Comparison of ENCODE assay signal across 1 cellular context in the genomic region with DNA sequence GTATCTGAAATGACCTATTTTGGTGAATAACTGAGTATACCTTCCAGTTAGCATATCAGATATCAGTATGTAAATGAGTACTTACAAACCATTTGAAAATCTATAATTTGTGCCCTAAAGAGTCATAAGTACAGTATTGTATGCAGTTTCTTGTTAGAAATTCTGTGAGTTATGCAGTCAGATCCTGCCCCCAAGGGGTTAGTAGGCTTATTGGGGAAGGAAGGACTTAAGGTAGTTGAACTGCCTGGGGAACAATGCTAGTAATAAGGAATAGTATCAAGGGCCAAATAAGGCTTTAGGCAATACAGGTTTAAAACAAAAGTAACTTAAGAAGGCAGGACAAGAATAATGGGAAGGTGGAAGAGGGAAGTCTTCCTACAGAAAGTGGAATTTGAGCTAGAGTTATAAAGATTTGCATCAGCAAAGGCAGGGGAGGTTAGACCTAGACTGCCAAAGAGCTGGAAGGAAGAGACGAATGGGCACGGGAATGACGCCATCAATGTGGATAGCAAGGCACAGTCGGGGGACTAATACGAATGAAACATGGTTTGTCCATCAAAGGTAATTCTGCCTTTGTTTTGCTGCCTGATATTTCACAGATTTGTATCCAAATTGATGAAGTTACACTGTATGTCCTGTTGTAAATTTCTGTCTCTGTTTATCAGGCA.
TF ChIP-seq lines count a peak whose summit lies in the region.

No MANE protein-coding gene starts in this region.

TF ChIP-seq in WTC11, 78 proteins besides CTCF, POLR2A, EP300 and RAD21 (continued from another document):
- TF ChIP-seq, protein P1, sequence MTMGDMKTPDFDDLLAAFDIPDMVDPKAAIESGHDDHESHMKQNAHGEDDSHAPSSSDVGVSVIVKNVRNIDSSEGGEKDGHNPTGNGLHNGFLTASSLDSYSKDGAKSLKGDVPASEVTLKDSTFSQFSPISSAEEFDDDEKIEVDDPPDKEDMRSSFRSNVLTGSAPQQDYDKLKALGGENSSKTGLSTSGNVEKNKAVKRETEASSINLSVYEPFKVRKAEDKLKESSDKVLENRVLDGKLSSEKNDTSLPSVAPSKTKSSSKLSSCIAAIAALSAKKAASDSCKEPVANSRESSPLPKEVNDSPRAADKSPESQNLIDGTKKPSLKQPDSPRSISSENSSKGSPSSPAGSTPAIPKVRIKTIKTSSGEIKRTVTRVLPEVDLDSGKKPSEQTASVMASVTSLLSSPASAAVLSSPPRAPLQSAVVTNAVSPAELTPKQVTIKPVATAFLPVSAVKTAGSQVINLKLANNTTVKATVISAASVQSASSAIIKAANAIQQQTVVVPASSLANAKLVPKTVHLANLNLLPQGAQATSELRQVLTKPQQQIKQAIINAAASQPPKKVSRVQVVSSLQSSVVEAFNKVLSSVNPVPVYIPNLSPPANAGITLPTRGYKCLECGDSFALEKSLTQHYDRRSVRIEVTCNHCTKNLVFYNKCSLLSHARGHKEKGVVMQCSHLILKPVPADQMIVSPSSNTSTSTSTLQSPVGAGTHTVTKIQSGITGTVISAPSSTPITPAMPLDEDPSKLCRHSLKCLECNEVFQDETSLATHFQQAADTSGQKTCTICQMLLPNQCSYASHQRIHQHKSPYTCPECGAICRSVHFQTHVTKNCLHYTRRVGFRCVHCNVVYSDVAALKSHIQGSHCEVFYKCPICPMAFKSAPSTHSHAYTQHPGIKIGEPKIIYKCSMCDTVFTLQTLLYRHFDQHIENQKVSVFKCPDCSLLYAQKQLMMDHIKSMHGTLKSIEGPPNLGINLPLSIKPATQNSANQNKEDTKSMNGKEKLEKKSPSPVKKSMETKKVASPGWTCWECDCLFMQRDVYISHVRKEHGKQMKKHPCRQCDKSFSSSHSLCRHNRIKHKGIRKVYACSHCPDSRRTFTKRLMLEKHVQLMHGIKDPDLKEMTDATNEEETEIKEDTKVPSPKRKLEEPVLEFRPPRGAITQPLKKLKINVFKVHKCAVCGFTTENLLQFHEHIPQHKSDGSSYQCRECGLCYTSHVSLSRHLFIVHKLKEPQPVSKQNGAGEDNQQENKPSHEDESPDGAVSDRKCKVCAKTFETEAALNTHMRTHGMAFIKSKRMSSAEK (CRISPR knock-in tag; IDR thresholded peaks at IDR 0.05; ENCODE audit: borderline replicate concordance), result no peak
- TF ChIP-seq ZMAT4 (CRISPR knock-in tag; IDR thresholded peaks at IDR 0.05) (no peak), HMGA2 (CRISPR knock-in tag; IDR thresholded peaks at IDR 0.05) (no peak), SOX15 (CRISPR knock-in tag; IDR thresholded peaks at IDR 0.05) (no peak), IRF2 (CRISPR knock-in tag; IDR thresholded peaks at IDR 0.05; ENCODE audit: borderline replicate concordance, low read depth) (no peak), IRF1 (CRISPR knock-in tag; IDR thresholded peaks at IDR 0.05) (no peak)
